Comparison of ENCODE assay signal across 1 cellular context in the genomic region with DNA sequence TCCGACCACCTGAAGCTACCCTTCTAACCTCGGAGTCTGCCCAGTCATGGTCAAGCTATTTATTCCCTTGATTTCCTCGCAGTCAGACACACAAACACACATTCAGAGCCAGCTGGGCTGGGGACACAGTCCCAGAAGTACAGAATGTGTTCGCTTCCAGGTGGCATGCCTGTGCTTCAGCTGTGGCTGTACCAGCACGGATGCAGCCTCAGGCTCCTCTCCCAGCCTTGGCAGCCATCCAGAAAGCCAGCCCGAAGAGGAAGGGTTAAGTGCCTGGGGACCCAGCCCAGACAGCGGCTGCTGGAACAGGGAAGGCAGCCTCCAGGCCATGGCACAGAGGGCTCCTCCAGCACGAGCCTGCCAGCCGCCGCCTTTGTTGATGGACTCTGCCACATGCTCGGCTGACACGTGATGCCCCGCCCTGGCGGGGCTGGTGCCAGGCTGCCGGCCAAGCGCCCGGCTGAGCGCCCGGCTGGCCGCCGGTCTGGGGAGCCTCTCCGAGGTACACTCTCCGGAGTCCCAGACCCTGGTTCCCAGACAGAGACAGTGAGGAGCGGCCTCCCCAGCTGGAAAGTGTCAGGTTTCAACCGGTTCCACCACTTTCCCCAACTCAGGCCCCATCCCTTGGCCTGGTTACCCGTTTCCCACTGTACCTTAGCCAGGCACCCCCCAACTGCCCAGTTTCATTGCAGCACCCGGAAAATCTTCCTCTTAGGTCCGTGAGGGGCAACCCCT.
TF ChIP-seq lines count a peak whose summit lies in the region.

No MANE protein-coding gene starts in this region.

TF ChIP-seq in GM12878, 131 proteins besides CTCF, POLR2A, EP300 and RAD21:
- TF ChIP-seq ZBTB4 (CRISPR knock-in tag; IDR thresholded peaks at IDR 0.05) (no peak), MXI1 (IDR thresholded peaks at IDR 0.05; ENCODE audit: low read depth, low read length) (no peak), BHLHE40 (IDR thresholded peaks at IDR 0.05; ENCODE audit: borderline replicate concordance in 1 of 2, low read depth in 2 of 2, low read length in 1 of 2) (peak; percentile 12 to 73; a peak in 2 of 4 replicates), CHD1 (IDR thresholded peaks at IDR 0.05; ENCODE audit: low read depth, low read length) (no peak), POU2F2 (IDR thresholded peaks at IDR 0.05; ENCODE audit: borderline replicate concordance, low read depth, low read length) (no peak), GABPA (IDR thresholded peaks at IDR 0.05; ENCODE audit: low read depth) (no peak)
